In the genomic region with DNA sequence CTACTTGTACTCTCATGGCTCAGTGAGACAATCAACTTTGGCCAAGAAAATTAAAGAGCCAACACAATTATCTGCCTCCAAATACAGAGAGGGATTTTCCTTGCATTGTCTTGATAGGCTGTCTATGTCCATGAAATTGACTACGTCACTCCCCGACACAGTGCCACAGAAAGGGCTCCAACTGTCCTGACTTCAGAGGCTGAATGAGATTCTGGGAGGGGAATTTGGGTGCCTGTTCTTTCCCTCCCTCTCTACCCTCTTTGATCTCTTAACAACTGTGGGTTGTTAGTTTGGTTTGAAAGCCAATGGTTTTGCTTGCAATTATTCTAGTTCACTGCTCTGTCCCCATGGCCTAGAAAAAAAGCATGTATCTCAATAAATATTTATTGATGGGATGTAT, we compare ENCODE assay signal across 31 cellular contexts. TPM values are rescaled to one million over a fixed set of nuclear protein-coding genes. Genes with fewer than 3 reads are reported as not detected.
DNase-seq lines count a peak whose midpoint lies in the region; ATAC-seq, FAIRE-seq and TF ChIP-seq lines count a peak whose summit lies in the region.
"Had no signal": no experiment of that assay in that cellular context is flagged by ENCODE, and none has a peak within 500 bp of the region (broad histone marks: within the 10 kb centered on the region; RNA-seq: fewer than 3 reads in every experiment).

No MANE protein-coding gene starts in this region.

- no peaks in the 10 kb centered on the region for H3K27me3 Mint-ChIP-seq in activated CD4-positive, alpha-beta T cell treated with anti-CD3 and anti-CD28 coated beads for 36 hours
- H3K27me3 Mint-ChIP-seq in CD4-positive, alpha-beta memory T cell = no peaks in the 10 kb centered on the region
- H3K27me3 Mint-ChIP-seq: activated CD8-positive, alpha-beta T cell treated with anti-CD3 and anti-CD28 coated beads for 36 hours; effector memory CD8-positive, alpha-beta T cell; stimulated activated naive CD8-positive, alpha-beta T cell treated with anti-CD3 and anti-CD28 coated beads, Interleukin-15, Interleukin-2, amounts not matched to agents 100 ng/mL and 50 ng/mL, for 24 hours had no signal

- no peak for TF ChIP-seq POLR2A in GM12878 (IDR thresholded peaks at IDR 0.05; ENCODE audit: low read depth, low read length)

- no peak overlapping the region for H3K9ac ChIP-seq in GM12878 (ENCODE audit: control insufficient read depth, insufficient read depth, low read length)

- H2AFZ ChIP-seq in GM12878 (ENCODE audit: control insufficient read depth, low read depth, low read length) = no peak overlapping the region

- WGBS in GM12878 (ENCODE audit: insufficient coverage, insufficient replicate concordance, low lambda C conversion rate, missing lambda C conversion rate) = 98% methylated on average over 2 of the region's 2 CpGs

- no peak overlapping the region for H3K4me3 Mint-ChIP-seq in activated CD4-positive, alpha-beta T cell treated with anti-CD3 and anti-CD28 coated beads for 36 hours
- peak overlapping the region in 1 of 8 donors; percentile 6 for H3K4me3 Mint-ChIP-seq in CD4-positive, alpha-beta memory T cell
- H3K4me3 Mint-ChIP-seq: activated CD8-positive, alpha-beta T cell treated with anti-CD3 and anti-CD28 coated beads for 36 hours; mesothelial cell of epicardium; natural killer cell treated with Interleukin-12 subunit alpha and Interleukin-12 subunit beta and Interleukin-15 and Interleukin-18, amount 100 ng/mL, for 72 hours; stimulated activated naive CD8-positive, alpha-beta T cell treated with anti-CD3 and anti-CD28 coated beads, Interleukin-15, Interleukin-2, amounts not matched to agents 100 ng/mL and 50 ng/mL, for 24 hours had no signal

- peak overlapping the region; percentile 50; the same call in 1 of the 2 replicates for H3K4me2 ChIP-seq in GM12878 (ENCODE audit: control insufficient read depth, insufficient read depth)

- no peaks in the 10 kb centered on the region for H3K79me2 ChIP-seq in GM12878 (ENCODE audit: control insufficient read depth, insufficient read depth, low read length)

- BruUV-seq in GM12878 (replicated peaks; lab: Mats Ljungman, UMichigan) = no TSS peak

- no peak for TF ChIP-seq CTCF in GM12878 (IDR thresholded peaks at IDR 0.05 in 2 of 3, conservative IDR thresholded peaks at IDR 0.05 in 1 of 3; ENCODE audit: control insufficient read depth in 2 of 3, extremely low read depth in 1 of 3, insufficient read depth in 1 of 3, low read depth in 3 of 3, low read length in 3 of 3)

- TF ChIP-seq EP300 in GM12878 (IDR thresholded peaks at IDR 0.05; ENCODE audit: borderline replicate concordance in 1 of 2, control insufficient read depth in 1 of 2, low read depth in 2 of 2, low read length in 2 of 2) = no peak

- no peak for ATAC-seq in activated CD4-positive, alpha-beta T cell treated with anti-CD3 and anti-CD28 coated beads for 36 hours
- ATAC-seq in GM12878 = peak; percentile 9
- ATAC-seq: activated CD8-positive, alpha-beta T cell treated with anti-CD3 and anti-CD28 coated beads for 36 hours; effector memory CD8-positive, alpha-beta T cell; HCT116; left ventricle myocardium superior; natural killer cell treated with Interleukin-12 subunit alpha and Interleukin-12 subunit beta and Interleukin-15 and Interleukin-18, amount 100 ng/mL, for 72 hours; SK-N-SH treated with all-trans-retinoic acid at 6 μM for 48 hours had no signal

- in situ Hi-C loops in GM12878 (cut with MboI) = no loop called here

- POLR2A ChIA-PET in activated CD4-positive, alpha-beta T cell treated with anti-CD3 and anti-CD28 coated beads for 36 hours (lab: Charles Lee) = interaction anchor here (0.6 kb wide), 1 partner anchor 80 kb away, joined by 4 read pairs; no protein-coding TSS in a partner anchor
- POLR2A ChIA-PET in CD4-positive, alpha-beta memory T cell (lab: Charles Lee; ENCODE audit: partially characterized antibody) = interaction anchor here (0.6 to 5.7 kb wide), 7 partner anchors 13 to 286 kb away, joined by 3 to 92 read pairs (median 5); no protein-coding TSS in a partner anchor
- POLR2A ChIA-PET in GM12878 (lab: Charles Lee) = interaction anchor here (0.9 to 5.6 kb wide), 4 partner anchors 19 to 51 kb away, joined by 3 to 23 read pairs (median 4); no protein-coding TSS in a partner anchor

- H3K36me3 ChIP-seq in CD4-positive, alpha-beta memory T cell (ENCODE audit: insufficient read depth, low read length) = no peaks in the 10 kb centered on the region
- H3K36me3 ChIP-seq in GM12878 (ENCODE audit: control insufficient read depth in 2 of 2, insufficient read depth in 2 of 2, low read length in 1 of 2) = no peaks in the 10 kb centered on the region
- H3K36me3 ChIP-seq: colonic mucosa, thoracic aorta, uterus had no signal

- H3K27me3 ChIP-seq in CD4-positive, alpha-beta memory T cell (ENCODE audit: insufficient read depth, low read length) = no peaks in the 10 kb centered on the region
- H3K27me3 ChIP-seq in GM12878 (replicated peaks in 1 of 2; ENCODE audit: control insufficient read depth in 2 of 2, insufficient read depth in 2 of 2, low read length in 1 of 2) = no peaks in the 10 kb centered on the region
- H3K27me3 ChIP-seq: colonic mucosa, uterus had no signal

- no peak for FAIRE-seq in GM12878 (lab: Jason Lieb, UNC)
- FAIRE-seq: keratinocyte had no signal

- intact Hi-C loops in activated CD4-positive, alpha-beta T cell treated with anti-CD3 and anti-CD28 coated beads for 36 hours (cut with DNase I, micrococcal nuclease) = loop anchor here in 1 of 2 experiments (2.0 kb wide), 1 partner anchor 14 kb away; no protein-coding TSS in a partner anchor
- intact Hi-C loops in CD4-positive, alpha-beta memory T cell (cut with micrococcal nuclease) = no loop called here
- intact Hi-C loops in GM12878 (cut with micrococcal nuclease; ENCODE audit: unreplicated experiment) = no loop called here

- DNase-seq in activated CD4-positive, alpha-beta T cell treated with anti-CD3 and anti-CD28 coated beads for 36 hours = no peak
- no peak for DNase-seq in activated CD4-positive, alpha-beta T cell treated with anti-CD3 and anti-CD28 coated beads for 48 hours
- DNase-seq in CD4-positive, alpha-beta memory T cell = no peak
- DNase-seq in NCI-H524 (lab: John Stamatoyannopoulos, UW) = peak; percentile 73 to 79
- DNase-seq in GM12878 (ENCODE audit: low read depth, low spot score) = no peak
- no peak for DNase-seq in C1 segment of cervical spinal cord (lab: John Stamatoyannopoulos, UW)
- DNase-seq in effector CD8-positive, alpha-beta T cell (lab: John Stamatoyannopoulos, UW) = no peak
- no peak for DNase-seq in SKM-1 treated with dmso at 0.1 percent for 144 hours (lab: John Stamatoyannopoulos, UW; ENCODE audit: unreplicated experiment)
- DNase-seq: activated CD8-positive, alpha-beta T cell treated with anti-CD3 and anti-CD28 coated beads for 36 hours; activated naive CD4-positive, alpha-beta T cell treated with anti-CD3 and anti-CD28 coated beads, Interleukin-2, amount 50 U/mL, for 16 hours; Caco-2; colonic mucosa; effector memory CD8-positive, alpha-beta T cell; erythroblast; left ventricle myocardium superior; NCI-H1105 treated with DMSO at 0.1 percent for 48 hours; NCI-H2029 treated with DMSO at 0.1 percent for 48 hours; NCI-H345; uterus had no signal

- CTCF ChIA-PET in activated CD4-positive, alpha-beta T cell treated with anti-CD3 and anti-CD28 coated beads for 36 hours (lab: Charles Lee) = interaction anchor here (0.6 to 4.4 kb wide), 5 partner anchors 22 to 767 kb away, joined by 3 to 16 read pairs (median 4); no protein-coding TSS in a partner anchor
- CTCF ChIA-PET in CD4-positive, alpha-beta memory T cell (lab: Charles Lee; ENCODE audit: partially characterized antibody) = interaction anchor here (1.2 kb wide), 1 partner anchor 250 kb away, joined by 5 read pairs; no protein-coding TSS in a partner anchor
- CTCF ChIA-PET in GM12878 (lab: Yijun Ruan, JAX) = interaction anchor here (2.4 kb wide), 2 partner anchors 28 to 43 kb away, joined by 5 to 8 read pairs; no protein-coding TSS in a partner anchor

- SMC1A ChIA-PET in GM12878 (lab: Charles Lee; ENCODE audit: uncharacterized antibody, unreplicated experiment) = interaction anchor here (1.1 to 13.7 kb wide), 5 partner anchors 11 to 107 kb away, joined by 5 to 238 read pairs (median 19); a partner anchor contains a TSS

- RAD21 ChIA-PET in GM12878 (lab: Charles Lee; ENCODE audit: unreplicated experiment) = interaction anchor here (0.6 to 2.3 kb wide), 5 partner anchors 23 to 282 kb away, joined by 3 to 10 read pairs (median 5); no protein-coding TSS in a partner anchor

- peak overlapping the region; percentile 81 for H3K27ac Mint-ChIP-seq in activated CD4-positive, alpha-beta T cell treated with anti-CD3 and anti-CD28 coated beads for 36 hours
- peak overlapping the region in 4 of 7 donors; percentile 17 to 60 (median 38) for H3K27ac Mint-ChIP-seq in CD4-positive, alpha-beta memory T cell
- H3K27ac Mint-ChIP-seq: mesothelial cell of epicardium had no signal

- TF ChIP-seq RAD21 in GM12878 (IDR thresholded peaks at IDR 0.05; ENCODE audit: insufficient read depth, low read depth, low read length) = no peak

- H3K4me1 Mint-ChIP-seq in activated CD4-positive, alpha-beta T cell treated with anti-CD3 and anti-CD28 coated beads for 36 hours = peaks cover 79% of the 10 kb centered on the region
- H3K4me1 Mint-ChIP-seq in CD4-positive, alpha-beta memory T cell = peaks cover 24 to 63% (median 50%) of the 10 kb centered on the region in 4 donors
- H3K4me1 Mint-ChIP-seq: mesothelial cell of epicardium had no signal

- no peaks in the 10 kb centered on the region for H4K20me1 ChIP-seq in GM12878 (ENCODE audit: control insufficient read depth, insufficient read depth)

- H3K27ac ChIP-seq in CD4-positive, alpha-beta memory T cell (ENCODE audit: low read depth, low read length) = no peak overlapping the region
- peak overlapping the region; percentile 59 for H3K27ac ChIP-seq in GM12878 (ENCODE audit: control insufficient read depth, insufficient read depth)
- H3K27ac ChIP-seq: colonic mucosa, thoracic aorta, uterus had no signal

- H3K9me3 ChIP-seq in CD4-positive, alpha-beta memory T cell (ENCODE audit: control insufficient read depth in 1 of 2, low read length in 2 of 2) = no peaks in the 10 kb centered on the region
- no peaks in the 10 kb centered on the region for H3K9me3 ChIP-seq in GM12878 (replicated peaks; ENCODE audit: control insufficient read depth, insufficient read depth, low read length)
- H3K9me3 ChIP-seq: Caco-2, colonic mucosa, thoracic aorta, uterus had no signal

- H3K4me3 ChIP-seq in CD4-positive, alpha-beta memory T cell (ENCODE audit: low read length in 2 of 2) = no peak overlapping the region
- no peak overlapping the region for H3K4me3 ChIP-seq in GM12878
- H3K4me3 ChIP-seq: colonic mucosa, skin epidermis, thoracic aorta, uterus had no signal

- H3K36me3 Mint-ChIP-seq in activated CD4-positive, alpha-beta T cell treated with anti-CD3 and anti-CD28 coated beads for 36 hours (ENCODE audit: low read depth) = peaks cover 8% of the 10 kb centered on the region
- no peaks in the 10 kb centered on the region for H3K36me3 Mint-ChIP-seq in CD4-positive, alpha-beta memory T cell
- H3K36me3 Mint-ChIP-seq: mesothelial cell of epicardium; natural killer cell treated with Interleukin-12 subunit alpha and Interleukin-12 subunit beta and Interleukin-15 and Interleukin-18, amount 100 ng/mL, for 72 hours had no signal

- no peaks in the 10 kb centered on the region for H3K9me3 Mint-ChIP-seq in activated CD4-positive, alpha-beta T cell treated with anti-CD3 and anti-CD28 coated beads for 36 hours (ENCODE audit: low read depth)
- H3K9me3 Mint-ChIP-seq in CD4-positive, alpha-beta memory T cell = peaks cover 0 to 9% (median 3%) of the 10 kb centered on the region in 8 donors
- H3K9me3 Mint-ChIP-seq: effector memory CD8-positive, alpha-beta T cell; natural killer cell treated with Interleukin-12 subunit alpha and Interleukin-12 subunit beta and Interleukin-15 and Interleukin-18, amount 100 ng/mL, for 72 hours; stimulated activated naive CD8-positive, alpha-beta T cell treated with anti-CD3 and anti-CD28 coated beads, Interleukin-15, Interleukin-2, amounts not matched to agents 100 ng/mL and 50 ng/mL, for 24 hours had no signal

- peaks cover 42% of the 10 kb centered on the region for H3K4me1 ChIP-seq in CD4-positive, alpha-beta memory T cell (ENCODE audit: insufficient read depth, low read length)
- peaks cover 52% of the 10 kb centered on the region for H3K4me1 ChIP-seq in GM12878 (ENCODE audit: control insufficient read depth, insufficient read depth, low read length)
- H3K4me1 ChIP-seq: Caco-2, colonic mucosa, uterus had no signal

RNA-seq across cellular contexts. Expression of a gene that starts 37.4 kb away (rescaled TPM):
- total RNA-seq in activated CD4-positive, alpha-beta T cell treated with anti-CD3 and anti-CD28 coated beads for 36 hours = 1 to 10 TPM; 1.0 to 1.7 TPM
- not detected for total RNA-seq in CD4-positive, alpha-beta memory T cell
- not detected for polyA plus RNA-seq in CD4-positive, alpha-beta memory T cell
- not detected in 2 replicates for total RNA-seq in GM12878 (2013; cell fraction: nucleolus; rRNA removed)
- total RNA-seq in GM12878 (2014; rRNA removed) = 0.11 TPM in 1 of 2 replicates, not detected in the other
- 0.18 TPM in 1 of 2 replicates, not detected in the other for total RNA-seq in GM12878 (2014; rRNA removed; fragmentation: Illumina TruSeq; extraction: Trizol)
- not detected in 2 replicates for total RNA-seq in GM12878 (2021)
- not detected for polyA plus RNA-seq in GM12878 (2011; ENCODE audit: low read depth)
- polyA plus RNA-seq in GM12878 (2011; rRNA removed) = 0.57 and 0.69 TPM in 2 replicates
- polyA plus RNA-seq in GM12878 (2011; cell fraction: cytosol; rRNA removed) = 0.07 and 0.17 TPM in 2 replicates
- 0.16 and 0.34 TPM in 2 replicates for polyA plus RNA-seq in GM12878 (2011; cell fraction: nucleus; rRNA removed)
- polyA plus RNA-seq in GM12878 (2012) = not detected in 2 replicates
- not detected in 2 replicates for polyA plus RNA-seq in GM12878 (2014; fragmentation: Illumina TruSeq; extraction: Trizol)
- under 1 TPM in 1 of 2 experiments, not detected in 1; 0.20 TPM for polyA plus RNA-seq in GM12878 (2014; fragmentation: Nextera tagmentation; extraction: Ambion mirVana)
- polyA plus RNA-seq in GM12878 (2014; rRNA removed) = 0.14 TPM in 1 of 2 replicates, not detected in the other
- under 1 TPM in 1 of 2 experiments, not detected in 1; 0.19 TPM for polyA plus RNA-seq in GM12878 (2016; fragmentation: Nextera tagmentation; extraction: Ambion mirVana)
- not detected in 2 replicates for polyA minus RNA-seq in GM12878 (2011; rRNA and poly(A)+ RNA removed)
- polyA minus RNA-seq in GM12878 (2011; cell fraction: cytosol; rRNA and poly(A)+ RNA removed) = not detected in 2 replicates
- polyA minus RNA-seq in GM12878 (2011; cell fraction: nucleus; rRNA and poly(A)+ RNA removed) = 0.60 TPM in 1 of 2 replicates, not detected in the other
- total RNA-seq: A673; Caco-2; colonic mucosa; Daoy; left ventricle myocardium superior; MCF 10A; mesothelial cell of epicardium; natural killer cell treated with Interleukin-12 subunit alpha and Interleukin-12 subunit beta and Interleukin-15 and Interleukin-18, amount 100 ng/mL, for 72 hours; osteoblast; thoracic aorta had no signal
- polyA plus RNA-seq: keratinocyte had no signal

RNA-seq across cellular contexts. Expression of a gene that starts 44.3 kb away (rescaled TPM):
- total RNA-seq in activated CD4-positive, alpha-beta T cell treated with anti-CD3 and anti-CD28 coated beads for 36 hours = 100 to 1,000 TPM; 236 to 246 TPM
- 1,000 to 10,000 TPM; 2,390 to 2,440 TPM for total RNA-seq in CD4-positive, alpha-beta memory T cell
- 1,000 to 10,000 TPM in 1 of 2 donors, 100 to 1,000 TPM in 1; 514 to 1,212 TPM for polyA plus RNA-seq in CD4-positive, alpha-beta memory T cell
- total RNA-seq in GM12878 (2013; cell fraction: nucleolus; rRNA removed) = 67.0 and 73.7 TPM in 2 replicates
- 0.73 and 1.7 TPM in 2 replicates for total RNA-seq in GM12878 (2014; rRNA removed)
- total RNA-seq in GM12878 (2014; rRNA removed; fragmentation: Illumina TruSeq; extraction: Trizol) = 0.51 and 0.98 TPM in 2 replicates
- total RNA-seq in GM12878 (2021) = 1.3 and 1.5 TPM in 2 replicates
- 0.28 TPM for polyA plus RNA-seq in GM12878 (2011; ENCODE audit: low read depth)
- 21.1 and 27.2 TPM in 2 replicates for polyA plus RNA-seq in GM12878 (2011; rRNA removed)
- 20.7 and 30.0 TPM in 2 replicates for polyA plus RNA-seq in GM12878 (2011; cell fraction: cytosol; rRNA removed)
- polyA plus RNA-seq in GM12878 (2011; cell fraction: nucleus; rRNA removed) = 28.1 and 34.5 TPM in 2 replicates
- 0.61 and 1.1 TPM in 2 replicates for polyA plus RNA-seq in GM12878 (2012)
- 1.3 and 2.1 TPM in 2 replicates for polyA plus RNA-seq in GM12878 (2014; fragmentation: Illumina TruSeq; extraction: Trizol)
- under 1 TPM; 0.52 to 0.97 TPM for polyA plus RNA-seq in GM12878 (2014; fragmentation: Nextera tagmentation; extraction: Ambion mirVana)
- 0.40 and 0.63 TPM in 2 replicates for polyA plus RNA-seq in GM12878 (2014; rRNA removed)
- polyA plus RNA-seq in GM12878 (2016; fragmentation: Nextera tagmentation; extraction: Ambion mirVana) = under 1 TPM; 0.62 to 0.63 TPM
- 49.3 and 52.3 TPM in 2 replicates for polyA minus RNA-seq in GM12878 (2011; rRNA and poly(A)+ RNA removed)
- polyA minus RNA-seq in GM12878 (2011; cell fraction: cytosol; rRNA and poly(A)+ RNA removed) = 11.5 and 11.7 TPM in 2 replicates
- 18.3 and 26.8 TPM in 2 replicates for polyA minus RNA-seq in GM12878 (2011; cell fraction: nucleus; rRNA and poly(A)+ RNA removed)
- total RNA-seq: Caco-2 had no signal

Comparison
In these comparisons a context has a peak if more than half of its experiments do, and no peak if none do; other contexts are left out.
1. DNase-seq: peak in NCI-H524 (2 of 2); none in activated CD4-positive, alpha-beta T cell treated with anti-CD3 and anti-CD28 coated beads for 36 hours (single experiment), activated CD4-positive, alpha-beta T cell treated with anti-CD3 and anti-CD28 coated beads for 48 hours (single experiment), CD4-positive, alpha-beta memory T cell (0 of 5), GM12878 (single experiment), C1 segment of cervical spinal cord (0 of 14), effector CD8-positive, alpha-beta T cell (single experiment) and SKM-1 treated with dmso at 0.1 percent for 144 hours (single experiment).